8 cellular contexts compared by ENCODE assay signal in genomic region chrX:138745215-138745614, GRCh38. TPM values are rescaled to one million over a fixed set of nuclear protein-coding genes. Genes with fewer than 3 reads are reported as not detected.
DNase-seq lines count a peak whose midpoint lies in the region; ATAC-seq and TF ChIP-seq lines count a peak whose summit lies in the region.

No MANE protein-coding gene starts in this region.

- H3K27me3 Mint-ChIP-seq in mesothelial cell of epicardium (ENCODE audit: low read depth) (no peaks in the 10 kb centered on the region), T-helper 17 cell (no peaks in the 10 kb centered on the region)

- TF ChIP-seq CTCF in AG04449 (IDR thresholded peaks at IDR 0.05; ENCODE audit: insufficient read depth, low read length, missing control alignments) (peak; percentile 27), HFF-Myc (IDR thresholded peaks at IDR 0.05; ENCODE audit: low read depth, low read length, missing control alignments) (peak; percentile 23), mesothelial cell of epicardium (IDR thresholded peaks at IDR 0.05; ENCODE audit: unreplicated experiment) (peak; percentile 79)

- no peak for ATAC-seq in T-helper 17 cell

- CTCF ChIA-PET in AG04449 (lab: Yijun Ruan, JAX): no interaction called here

- H3K9me3 ChIP-seq in T-helper 17 cell (ENCODE audit: control insufficient read depth, low read length, poor library complexity, severe bottlenecking): no peaks in the 10 kb centered on the region

- H3K4me3 ChIP-seq in AG04449 (ENCODE audit: low read depth, low read length) (no peak overlapping the region), HFF-Myc (replicated peaks; ENCODE audit: low read depth, low read length) (no peak overlapping the region)

- H3K36me3 Mint-ChIP-seq in mesothelial cell of epicardium: no peaks in the 10 kb centered on the region
- no peaks in the 10 kb centered on the region for H3K36me3 Mint-ChIP-seq in T-helper 17 cell (ENCODE audit: low read depth)

- H3K27ac Mint-ChIP-seq in mesothelial cell of epicardium: no peak overlapping the region
- H3K27ac Mint-ChIP-seq in T-helper 17 cell: no peak overlapping the region

- H3K4me3 Mint-ChIP-seq in mesothelial cell of epicardium (no peak overlapping the region), T-helper 17 cell (no peak overlapping the region)

- no peaks in the 10 kb centered on the region for H3K9me3 Mint-ChIP-seq in mesothelial cell of epicardium

- POLR2A ChIA-PET in AG04449 (lab: Yijun Ruan, JAX): no interaction called here

- no peaks in the 10 kb centered on the region for H3K4me1 Mint-ChIP-seq in mesothelial cell of epicardium
- peaks cover 2% of the 10 kb centered on the region for H3K4me1 Mint-ChIP-seq in T-helper 17 cell

- no peak for DNase-seq in AG04449 (ENCODE audit: low read depth, low spot score)
- peak; percentile 29 for DNase-seq in GDM1 (lab: John Stamatoyannopoulos, UW)
- peak; percentile 3 for DNase-seq in HFF-Myc (ENCODE audit: extremely low read depth, low read depth)
- DNase-seq in NCI-H526 treated with DMSO at 0.1 percent for 48 hours (lab: John Stamatoyannopoulos, UW): peak; percentile 22
- DNase-seq in dedifferentiated amniotic fluid mesenchymal stem cell (ENCODE audit: extremely low spot score): peak; percentile 33
- DNase-seq in mesothelial cell of epicardium (ENCODE audit: low spot score in 2 of 2, unreplicated experiment in 2 of 2): peak in 1 of 2 experiments; percentile 39
- DNase-seq in activated CD4-positive, CD25-positive, alpha-beta regulatory T cell (lab: John Stamatoyannopoulos, UW): no peak
- no peak for DNase-seq in T-helper 17 cell

RNA-seq across cellular contexts. Expression of gene FGF13, which starts 33.7 kb away (rescaled TPM):
- total RNA-seq in mesothelial cell of epicardium: 0.72 to 1.4 TPM (median 1.1 TPM) in 3 replicates
- not detected for total RNA-seq in T-helper 17 cell

Comparison
In these comparisons a context has a peak if more than half of its experiments do, and no peak if none do; other contexts are left out.
1. DNase-seq: peak in GDM1 (single experiment), HFF-Myc (single experiment), NCI-H526 treated with DMSO at 0.1 percent for 48 hours (single experiment) and dedifferentiated amniotic fluid mesenchymal stem cell (single experiment); none in AG04449 (single experiment), activated CD4-positive, CD25-positive, alpha-beta regulatory T cell (0 of 4) and T-helper 17 cell (0 of 3).
2. CTCF ChIP-seq: peak in every context shown above with its lines; median percentile 79 in mesothelial cell of epicardium; 27 in AG04449; 23 in HFF-Myc.